Comparison of ENCODE assay signal across 1 cellular context in the genomic region with DNA sequence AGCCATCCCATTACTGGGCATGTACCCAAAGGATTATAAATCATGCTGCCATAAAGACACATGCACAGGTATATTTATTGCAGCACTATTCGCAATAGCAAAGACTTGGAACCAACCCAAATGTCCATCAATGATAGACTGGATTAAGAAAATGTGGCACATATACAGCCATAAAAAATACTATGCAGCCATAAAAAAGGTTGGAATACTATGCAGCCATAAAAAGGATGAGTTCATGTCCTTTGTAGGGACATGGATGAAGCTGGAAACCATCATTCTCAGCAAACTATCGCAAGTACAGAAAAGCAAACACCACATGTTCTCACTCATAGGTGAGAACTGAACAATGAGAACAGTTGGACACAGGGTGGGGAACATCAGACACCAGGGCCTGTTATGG.
TF ChIP-seq lines count a peak whose summit lies in the region.

No MANE protein-coding gene starts in this region.

TF ChIP-seq in HEK293, 187 proteins besides CTCF, POLR2A, EP300 and RAD21 (continued from another document):
- TF ChIP-seq, protein P1, sequence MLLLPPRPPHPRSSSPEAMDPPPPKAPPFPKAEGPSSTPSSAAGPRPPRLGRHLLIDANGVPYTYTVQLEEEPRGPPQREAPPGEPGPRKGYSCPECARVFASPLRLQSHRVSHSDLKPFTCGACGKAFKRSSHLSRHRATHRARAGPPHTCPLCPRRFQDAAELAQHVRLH (tag by site-specific recombination; IDR thresholded peaks at IDR 0.05): 0 out of 2 replicates have a peak, but pooled peaks have one; percentile 27
- peak; percentile 100 for TF ChIP-seq ZNF146 (tag by site-specific recombination; IDR thresholded peaks at IDR 0.05)
TF ChIP-seq in HEK293: peak in this region for 3; not testable (repeated sequence) for 184.
